9 cellular contexts compared by ENCODE assay signal in genomic region chr11:65927904-65928397, GRCh38. TPM values are rescaled to one million over a fixed set of nuclear protein-coding genes. Genes with fewer than 3 reads are reported as not detected.
A peak's percentile ranks its signal among the peaks of the same experiment; 100 is the strongest.
DNase-seq lines count a peak whose midpoint lies in the region; ATAC-seq and TF ChIP-seq lines count a peak whose summit lies in the region.
"Had no signal": no experiment of that assay in that cellular context is flagged by ENCODE, and none has a peak within 500 bp of the region (broad histone marks: within the 10 kb centered on the region; RNA-seq: fewer than 3 reads in every experiment).

No MANE protein-coding gene starts in this region.

- WGBS in IMR-90 (ENCODE audit: extremely low coverage in 2 of 2, insufficient read length in 1 of 2), 2 experiments: 63% methylated on average over 4 of the region's 9 CpGs; no CpG with 5 or more reads in 1 of the 2 experiments

- peak overlapping the region; percentile 63; the same call in 1 of the 2 replicates for H3K23ac ChIP-seq in IMR-90 (ENCODE audit: low read depth, low read length)

- ATAC-seq in IMR-90 (ENCODE audit: low read depth) (peak; percentile 33), left ventricle myocardium superior (peak; percentile 44), HG03571 (IDR thresholded peaks at IDR 0.05; ENCODE audit: unreplicated experiment) (no peak)

- no peak overlapping the region; the same call in 1 of the 2 replicates for H3K9ac ChIP-seq in IMR-90 (ENCODE audit: low read depth, low read length)

- peak overlapping the region; percentile 63 for H2AK9ac ChIP-seq in IMR-90 (replicated peaks; ENCODE audit: low read depth, low read length, poor library complexity)

- H2BK15ac ChIP-seq in IMR-90 (ENCODE audit: low read depth, low read length): no peak overlapping the region; the same call in 2 of the 3 replicates

- H3K4me3 ChIP-seq in IMR-90 (ENCODE audit: insufficient read depth, low read depth, low read length) (no peak overlapping the region), dorsolateral prefrontal cortex (peak overlapping the region in 5 of 59 donors; percentile 2 to 34 (median 14))

- TF ChIP-seq CTCF in IMR-90 (conservative IDR thresholded peaks at IDR 0.05; ENCODE audit: low read depth, low read length): no peak
- no peak for TF ChIP-seq CTCF in dorsolateral prefrontal cortex (IDR thresholded peaks at IDR 0.05 in 54 of 56, conservative IDR thresholded peaks at IDR 0.05 in 2 of 56; ENCODE audit: low read depth in 1 of 56, partially characterized antibody in 56 of 56)

- POLR2A ChIA-PET in IMR-90 (lab: Charles Lee; ENCODE audit: unreplicated experiment): interaction anchor here (0.6 kb wide), 1 partner anchor 8 kb away, joined by 3 read pairs; no protein-coding TSS in a partner anchor
- POLR2A ChIA-PET in activated CD4-positive, alpha-beta memory T cell treated with anti-CD3 and anti-CD28 coated beads for 36 hours (lab: Charles Lee): interaction anchor here (0.7 to 1.5 kb wide), 3 partner anchors 28 to 423 kb away, joined by 3 to 4 read pairs (median 3); no protein-coding TSS in a partner anchor

- H3K9me3 ChIP-seq in IMR-90 (ENCODE audit: control insufficient read depth, insufficient read depth, low read length): no peaks in the 10 kb centered on the region

- H2BK20ac ChIP-seq in IMR-90 (ENCODE audit: low read depth, low read length): no peak overlapping the region

- peaks cover 4 to 18% of the 10 kb centered on the region in 2 experiments; a peak in 3 of 4 replicates for H3K79me1 ChIP-seq in IMR-90 (ENCODE audit: low read depth in 1 of 2, low read length in 2 of 2)

- H3K14ac ChIP-seq in IMR-90 (replicated peaks; ENCODE audit: low read depth, low read length): no peak overlapping the region

- no peak overlapping the region for H2AK5ac ChIP-seq in IMR-90 (ENCODE audit: low read depth, low read length)

- peak overlapping the region in 1 of 2 experiments; percentile 12; a peak in 2 of 4 replicates for H4K8ac ChIP-seq in IMR-90 (ENCODE audit: low read depth in 2 of 2, low read length in 2 of 2)

- peaks cover 2% of the 10 kb centered on the region for H3K36me3 Mint-ChIP-seq in activated CD4-positive, alpha-beta memory T cell treated with anti-CD3 and anti-CD28 coated beads for 36 hours

- H3K36me3 ChIP-seq in IMR-90 (ENCODE audit: control insufficient read depth, insufficient read depth, low read length): peaks cover 11% of the 10 kb centered on the region

- no TSS peak for BruUV-seq in IMR-90 (replicated peaks; lab: Mats Ljungman, UMichigan)

- H3K56ac ChIP-seq in IMR-90 (ENCODE audit: extremely low read depth, insufficient read depth, low read length): no peak overlapping the region

- CTCF ChIA-PET in IMR-90 (lab: Yijun Ruan, JAX): no interaction called here
- CTCF ChIA-PET in activated CD4-positive, alpha-beta memory T cell treated with anti-CD3 and anti-CD28 coated beads for 36 hours (lab: Charles Lee): interaction anchor here (1.1 to 1.8 kb wide), 2 partner anchors 43 to 148 kb away, joined by 3 to 12 read pairs; no protein-coding TSS in a partner anchor

- H3K4me3 Mint-ChIP-seq in activated CD4-positive, alpha-beta memory T cell treated with anti-CD3 and anti-CD28 coated beads for 36 hours: peak overlapping the region; percentile 67

- H3K9me1 ChIP-seq in IMR-90 (ENCODE audit: insufficient read depth, low read length): no peaks in the 10 kb centered on the region; the same call in 1 of the 2 replicates

- intact Hi-C loops in IMR-90 (cut with micrococcal nuclease) (no loop called here), left ventricle myocardium superior (cut with micrococcal nuclease) (no loop called here), dorsolateral prefrontal cortex (cut with DNase I) (no loop called here)
- intact Hi-C loops in activated CD4-positive, alpha-beta memory T cell treated with anti-CD3 and anti-CD28 coated beads for 36 hours (cut with micrococcal nuclease): loop anchor here (1.0 to 2.0 kb wide), 4 partner anchors 9 to 39 kb away; partner anchors contain the start of genes C11orf68, DRAP1 and FIBP

- H3K4me1 ChIP-seq in IMR-90 (ENCODE audit: control insufficient read depth, insufficient read depth, low read length): no peaks in the 10 kb centered on the region; the same call in 1 of the 2 replicates

- no peak overlapping the region for H3K27ac ChIP-seq in IMR-90 (ENCODE audit: insufficient read depth, low read length)
- H3K27ac ChIP-seq in dorsolateral prefrontal cortex: peak overlapping the region in 16 of 59 donors; percentile 3 to 67 (median 20)

- H3K27ac Mint-ChIP-seq in activated CD4-positive, alpha-beta memory T cell treated with anti-CD3 and anti-CD28 coated beads for 36 hours: peak overlapping the region; percentile 96

- TF ChIP-seq POLR2A in GM19099 (IDR thresholded peaks at IDR 0.05; ENCODE audit: extremely low read depth, insufficient read length, low read depth) (peak; percentile 53), IMR-90 (IDR thresholded peaks at IDR 0.05; ENCODE audit: low read depth, low read length) (no peak)

- dilution Hi-C loops in IMR-90 (cut with HindIII; ENCODE audit: low sequenced_read_pairs, unreplicated experiment): no loop called here

- H3K27me3 Mint-ChIP-seq in activated CD4-positive, alpha-beta memory T cell treated with anti-CD3 and anti-CD28 coated beads for 36 hours: no peaks in the 10 kb centered on the region

- no peak overlapping the region for H4K91ac ChIP-seq in IMR-90 (ENCODE audit: insufficient read depth, low read depth, low read length)

- DNase-seq in IMR-90 (no peak), left ventricle myocardium superior (no peak), NCI-H187 (lab: John Stamatoyannopoulos, UW) (no peak), dorsolateral prefrontal cortex (no peak)
- DNase-seq in activated CD4-positive, alpha-beta memory T cell treated with anti-CD3 and anti-CD28 coated beads for 36 hours: peak; percentile 89
- DNase-seq in stimulated activated CD8-positive, alpha-beta memory T cell treated with anti-CD3 and anti-CD28 coated beads, Interleukin-2, amount 100 ng/mL, for 48 hours (ENCODE audit: low read depth in 2 of 2): peak; percentile 59 to 60

- H2BK120ac ChIP-seq in IMR-90 (ENCODE audit: low read depth, low read length): no peak overlapping the region

- no peaks in the 10 kb centered on the region for H3K9me3 Mint-ChIP-seq in activated CD4-positive, alpha-beta memory T cell treated with anti-CD3 and anti-CD28 coated beads for 36 hours

- peak overlapping the region; percentile 23; the same call in 1 of the 2 replicates for H3K4me2 ChIP-seq in IMR-90 (ENCODE audit: low read depth, low read length)

- H2AFZ ChIP-seq in IMR-90 (replicated peaks; ENCODE audit: low read length, poor library complexity): peak overlapping the region; percentile 48

- peaks cover 26% of the 10 kb centered on the region for H3K4me1 Mint-ChIP-seq in activated CD4-positive, alpha-beta memory T cell treated with anti-CD3 and anti-CD28 coated beads for 36 hours (ENCODE audit: low read depth)

- no peak overlapping the region; the same call in 1 of the 2 replicates for H3K4ac ChIP-seq in IMR-90 (ENCODE audit: low read depth, low read length)

- H2BK5ac ChIP-seq in IMR-90 (ENCODE audit: low read depth, low read length, poor library complexity, severe bottlenecking): no peak overlapping the region

- peak overlapping the region; percentile 46 for H4K5ac ChIP-seq in IMR-90 (ENCODE audit: low read depth, low read length)

- TF ChIP-seq RAD21 in IMR-90 (IDR thresholded peaks at IDR 0.05; ENCODE audit: low read length): no peak

- H3K27me3 ChIP-seq in IMR-90 (ENCODE audit: control insufficient read depth, insufficient read depth, low read length): no peaks in the 10 kb centered on the region
- H3K27me3 ChIP-seq in dorsolateral prefrontal cortex: no peaks in the 10 kb centered on the region

- H4K20me1 ChIP-seq in IMR-90 (ENCODE audit: insufficient read depth, low read length): no peaks in the 10 kb centered on the region

- in situ Hi-C loops in IMR-90 (cut with MboI; ENCODE audit: low sequenced_read_pairs): no loop called here

- H3K18ac ChIP-seq in IMR-90 (ENCODE audit: low read depth, low read length): no peak overlapping the region

RNA-seq across cellular contexts. Expression of gene DRAP1, which starts 8.7 kb away (rescaled TPM):
- total RNA-seq in IMR-90 (2012; rRNA removed) (237 and 339 TPM in 2 replicates), left ventricle myocardium superior (106 TPM), dorsolateral prefrontal cortex (100 to 1,000 TPM in 49 of 120 experiments, 10 to 100 TPM in 71; 54.9 to 148 (median 96.3) TPM)
- 344 and 428 TPM in 2 replicates for polyA plus RNA-seq in IMR-90 (2012; rRNA removed)
- polyA plus RNA-seq in IMR-90 (2012; cell fraction: cytosol; rRNA removed): 436 and 1,014 TPM in 2 replicates
- polyA plus RNA-seq in IMR-90 (2012; cell fraction: nucleus; rRNA removed; ENCODE audit: low replicate concordance): 331 and 343 TPM in 2 replicates
- 100 to 1,000 TPM; 154 to 169 TPM for total RNA-seq in activated CD4-positive, alpha-beta memory T cell treated with anti-CD3 and anti-CD28 coated beads for 36 hours

RNA-seq across cellular contexts. Expression of gene C11orf68, which starts 9.1 kb away (rescaled TPM):
- total RNA-seq in IMR-90 (2012; rRNA removed) (19.4 and 20.3 TPM in 2 replicates), left ventricle myocardium superior (35.2 TPM), dorsolateral prefrontal cortex (10 to 100 TPM; 53.5 to 95.7 (median 73.6) TPM)
- 96.1 and 104 TPM in 2 replicates for polyA plus RNA-seq in IMR-90 (2012; rRNA removed)
- 50.5 and 108 TPM in 2 replicates for polyA plus RNA-seq in IMR-90 (2012; cell fraction: cytosol; rRNA removed)
- 35.8 and 75.8 TPM in 2 replicates for polyA plus RNA-seq in IMR-90 (2012; cell fraction: nucleus; rRNA removed; ENCODE audit: low replicate concordance)
- total RNA-seq in activated CD4-positive, alpha-beta memory T cell treated with anti-CD3 and anti-CD28 coated beads for 36 hours: 10 to 100 TPM; 22.2 to 23.6 TPM

RNA-seq across cellular contexts. Expression of gene TSGA10IP, which starts 17.3 kb away (rescaled TPM):
- under 0.01 TPM in 1 of 2 replicates, not detected in the other for total RNA-seq in IMR-90 (2012; rRNA removed)
- 0.19 and 0.21 TPM in 2 replicates for polyA plus RNA-seq in IMR-90 (2012; rRNA removed)
- polyA plus RNA-seq in IMR-90 (2012; cell fraction: cytosol; rRNA removed): 0.13 and 0.22 TPM in 2 replicates
- polyA plus RNA-seq in IMR-90 (2012; cell fraction: nucleus; rRNA removed; ENCODE audit: low replicate concordance): 0.12 and 0.28 TPM in 2 replicates
- total RNA-seq in activated CD4-positive, alpha-beta memory T cell treated with anti-CD3 and anti-CD28 coated beads for 36 hours: not detected
- not detected for total RNA-seq in left ventricle myocardium superior
- under 1 TPM in 8 of 120 experiments, not detected in 112; 0.35 to 0.86 (median 0.52) TPM for total RNA-seq in dorsolateral prefrontal cortex
- total RNA-seq: T-helper 1 cell treated with Interleukin-12 subunit alpha and Interleukin-12 subunit beta and Interleukin-4 antibody, amounts not matched to agents 30 ng/mL and 1 ng/mL, for 36 hours had no signal

RNA-seq across cellular contexts. Expression of gene FOSL1, which starts 27.8 kb away (rescaled TPM):
- total RNA-seq in IMR-90 (2012; rRNA removed) (17.2 and 26.1 TPM in 2 replicates), left ventricle myocardium superior (0.32 TPM), dorsolateral prefrontal cortex (1 to 10 TPM in 55 of 120 experiments, under 1 TPM in 41, not detected in 24; 0.30 to 6.6 (median 1.2) TPM)
- polyA plus RNA-seq in IMR-90 (2012; rRNA removed): 97.4 and 107 TPM in 2 replicates
- 49.5 and 52.7 TPM in 2 replicates for polyA plus RNA-seq in IMR-90 (2012; cell fraction: cytosol; rRNA removed)
- 81.8 and 101 TPM in 2 replicates for polyA plus RNA-seq in IMR-90 (2012; cell fraction: nucleus; rRNA removed; ENCODE audit: low replicate concordance)
- 10 to 100 TPM; 17.1 to 17.7 TPM for total RNA-seq in activated CD4-positive, alpha-beta memory T cell treated with anti-CD3 and anti-CD28 coated beads for 36 hours

RNA-seq across cellular contexts. Expression of gene SART1, which starts 33.6 kb away (rescaled TPM):
- 25.5 and 32.5 TPM in 2 replicates for total RNA-seq in IMR-90 (2012; rRNA removed)
- 42.2 and 43.5 TPM in 2 replicates for polyA plus RNA-seq in IMR-90 (2012; rRNA removed)
- 24.2 and 30.0 TPM in 2 replicates for polyA plus RNA-seq in IMR-90 (2012; cell fraction: cytosol; rRNA removed)
- 59.8 and 62.4 TPM in 2 replicates for polyA plus RNA-seq in IMR-90 (2012; cell fraction: nucleus; rRNA removed; ENCODE audit: low replicate concordance)
- total RNA-seq in activated CD4-positive, alpha-beta memory T cell treated with anti-CD3 and anti-CD28 coated beads for 36 hours: 10 to 100 TPM; 59.1 to 60.5 TPM
- total RNA-seq in left ventricle myocardium superior: 32.2 TPM
- 10 to 100 TPM; 31.8 to 73.9 (median 52.1) TPM for total RNA-seq in dorsolateral prefrontal cortex

Comparison
In these comparisons a context has a peak if more than half of its experiments do, and no peak if none do; other contexts are left out.
1. DNase-seq: peak in activated CD4-positive, alpha-beta memory T cell treated with anti-CD3 and anti-CD28 coated beads for 36 hours (single experiment) and stimulated activated CD8-positive, alpha-beta memory T cell treated with anti-CD3 and anti-CD28 coated beads, Interleukin-2, amount 100 ng/mL, for 48 hours (2 of 2); none in IMR-90 (single experiment), left ventricle myocardium superior (single experiment), NCI-H187 (0 of 2) and dorsolateral prefrontal cortex (0 of 10).